Comparison of ENCODE assay signal across 2 cellular contexts in the genomic region with DNA sequence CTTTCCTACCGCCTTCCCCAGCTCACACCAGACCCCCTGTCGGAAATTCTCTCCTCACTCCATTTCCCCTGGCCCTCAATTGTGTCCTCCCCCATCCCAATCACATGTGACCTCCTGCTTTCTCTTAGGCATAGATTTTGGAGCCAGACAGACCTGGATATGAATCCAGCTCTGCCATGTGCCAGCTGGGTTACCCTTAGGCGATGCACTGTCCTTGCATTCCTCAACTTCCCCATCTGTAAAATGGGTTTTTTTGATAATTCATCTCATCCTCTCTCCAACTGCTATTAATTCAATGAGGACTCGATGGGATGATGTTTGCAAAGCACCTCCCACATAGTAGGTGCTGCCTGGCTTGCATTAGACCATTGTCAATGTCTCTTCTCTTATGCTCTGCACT.
TF ChIP-seq lines count a peak whose summit lies in the region.

No MANE protein-coding gene starts in this region.

TF ChIP-seq in K562, 482 proteins besides CTCF, POLR2A, EP300 and RAD21:
- peak; percentile 80 for TF ChIP-seq SMARCA5 (IDR thresholded peaks at IDR 0.05)
- TF ChIP-seq RBM25 (IDR thresholded peaks at IDR 0.05; ENCODE audit: low read depth, low read length, severe bottlenecking) = peak; percentile 81
- no peak for TF ChIP-seq ATF7 (IDR thresholded peaks at IDR 0.05)
- no peak for TF ChIP-seq SMAD2 (IDR thresholded peaks at IDR 0.05; ENCODE audit: low read depth, low read length)
- TF ChIP-seq CHD4 (IDR thresholded peaks at IDR 0.05; ENCODE audit: insufficient read depth, insufficient replicate concordance, low read depth, low read length, poor library complexity, severe bottlenecking) = peak; percentile 38
- TF ChIP-seq, protein P1, sequence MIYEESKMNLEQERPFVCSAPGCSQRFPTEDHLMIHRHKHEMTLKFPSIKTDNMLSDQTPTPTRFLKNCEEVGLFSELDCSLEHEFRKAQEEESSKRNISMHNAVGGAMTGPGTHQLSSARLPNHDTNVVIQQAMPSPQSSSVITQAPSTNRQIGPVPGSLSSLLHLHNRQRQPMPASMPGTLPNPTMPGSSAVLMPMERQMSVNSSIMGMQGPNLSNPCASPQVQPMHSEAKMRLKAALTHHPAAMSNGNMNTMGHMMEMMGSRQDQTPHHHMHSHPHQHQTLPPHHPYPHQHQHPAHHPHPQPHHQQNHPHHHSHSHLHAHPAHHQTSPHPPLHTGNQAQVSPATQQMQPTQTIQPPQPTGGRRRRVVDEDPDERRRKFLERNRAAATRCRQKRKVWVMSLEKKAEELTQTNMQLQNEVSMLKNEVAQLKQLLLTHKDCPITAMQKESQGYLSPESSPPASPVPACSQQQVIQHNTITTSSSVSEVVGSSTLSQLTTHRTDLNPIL (CRISPR knock-in tag; IDR thresholded peaks at IDR 0.05) = no peak
- TF ChIP-seq CBX1 (IDR thresholded peaks at IDR 0.05; ENCODE audit: low read depth) = peak; percentile 83; the same call in 1 of the 2 replicates
- peak; percentile 65; the same call in 1 of the 2 replicates for TF ChIP-seq HDAC2 (IDR thresholded peaks at IDR 0.05)
- TF ChIP-seq KDM5B (IDR thresholded peaks at IDR 0.05; ENCODE audit: insufficient replicate concordance, low read depth, low read length) = no peak
- peak in 1 of 2 experiments; percentile 68; a peak in 2 of 4 replicates for TF ChIP-seq RCOR1 (IDR thresholded peaks at IDR 0.05; ENCODE audit: borderline replicate concordance in 1 of 2, low read depth in 2 of 2, low read length in 2 of 2)
- TF ChIP-seq KDM1A (IDR thresholded peaks at IDR 0.05) = peak; percentile 79 to 81
- TF ChIP-seq BCOR (IDR thresholded peaks at IDR 0.05) = peak; percentile 92
- no peak for TF ChIP-seq RBM22 (IDR thresholded peaks at IDR 0.05; ENCODE audit: low read depth, low read length, poor library complexity, severe bottlenecking)

TF ChIP-seq in H1, 55 proteins besides CTCF, POLR2A, EP300 and RAD21:
- peak; percentile 29; the same call in 1 of the 2 replicates for TF ChIP-seq KDM1A (IDR thresholded peaks at IDR 0.05; ENCODE audit: borderline replicate concordance, low read length)
- TF ChIP-seq, protein P2, sequence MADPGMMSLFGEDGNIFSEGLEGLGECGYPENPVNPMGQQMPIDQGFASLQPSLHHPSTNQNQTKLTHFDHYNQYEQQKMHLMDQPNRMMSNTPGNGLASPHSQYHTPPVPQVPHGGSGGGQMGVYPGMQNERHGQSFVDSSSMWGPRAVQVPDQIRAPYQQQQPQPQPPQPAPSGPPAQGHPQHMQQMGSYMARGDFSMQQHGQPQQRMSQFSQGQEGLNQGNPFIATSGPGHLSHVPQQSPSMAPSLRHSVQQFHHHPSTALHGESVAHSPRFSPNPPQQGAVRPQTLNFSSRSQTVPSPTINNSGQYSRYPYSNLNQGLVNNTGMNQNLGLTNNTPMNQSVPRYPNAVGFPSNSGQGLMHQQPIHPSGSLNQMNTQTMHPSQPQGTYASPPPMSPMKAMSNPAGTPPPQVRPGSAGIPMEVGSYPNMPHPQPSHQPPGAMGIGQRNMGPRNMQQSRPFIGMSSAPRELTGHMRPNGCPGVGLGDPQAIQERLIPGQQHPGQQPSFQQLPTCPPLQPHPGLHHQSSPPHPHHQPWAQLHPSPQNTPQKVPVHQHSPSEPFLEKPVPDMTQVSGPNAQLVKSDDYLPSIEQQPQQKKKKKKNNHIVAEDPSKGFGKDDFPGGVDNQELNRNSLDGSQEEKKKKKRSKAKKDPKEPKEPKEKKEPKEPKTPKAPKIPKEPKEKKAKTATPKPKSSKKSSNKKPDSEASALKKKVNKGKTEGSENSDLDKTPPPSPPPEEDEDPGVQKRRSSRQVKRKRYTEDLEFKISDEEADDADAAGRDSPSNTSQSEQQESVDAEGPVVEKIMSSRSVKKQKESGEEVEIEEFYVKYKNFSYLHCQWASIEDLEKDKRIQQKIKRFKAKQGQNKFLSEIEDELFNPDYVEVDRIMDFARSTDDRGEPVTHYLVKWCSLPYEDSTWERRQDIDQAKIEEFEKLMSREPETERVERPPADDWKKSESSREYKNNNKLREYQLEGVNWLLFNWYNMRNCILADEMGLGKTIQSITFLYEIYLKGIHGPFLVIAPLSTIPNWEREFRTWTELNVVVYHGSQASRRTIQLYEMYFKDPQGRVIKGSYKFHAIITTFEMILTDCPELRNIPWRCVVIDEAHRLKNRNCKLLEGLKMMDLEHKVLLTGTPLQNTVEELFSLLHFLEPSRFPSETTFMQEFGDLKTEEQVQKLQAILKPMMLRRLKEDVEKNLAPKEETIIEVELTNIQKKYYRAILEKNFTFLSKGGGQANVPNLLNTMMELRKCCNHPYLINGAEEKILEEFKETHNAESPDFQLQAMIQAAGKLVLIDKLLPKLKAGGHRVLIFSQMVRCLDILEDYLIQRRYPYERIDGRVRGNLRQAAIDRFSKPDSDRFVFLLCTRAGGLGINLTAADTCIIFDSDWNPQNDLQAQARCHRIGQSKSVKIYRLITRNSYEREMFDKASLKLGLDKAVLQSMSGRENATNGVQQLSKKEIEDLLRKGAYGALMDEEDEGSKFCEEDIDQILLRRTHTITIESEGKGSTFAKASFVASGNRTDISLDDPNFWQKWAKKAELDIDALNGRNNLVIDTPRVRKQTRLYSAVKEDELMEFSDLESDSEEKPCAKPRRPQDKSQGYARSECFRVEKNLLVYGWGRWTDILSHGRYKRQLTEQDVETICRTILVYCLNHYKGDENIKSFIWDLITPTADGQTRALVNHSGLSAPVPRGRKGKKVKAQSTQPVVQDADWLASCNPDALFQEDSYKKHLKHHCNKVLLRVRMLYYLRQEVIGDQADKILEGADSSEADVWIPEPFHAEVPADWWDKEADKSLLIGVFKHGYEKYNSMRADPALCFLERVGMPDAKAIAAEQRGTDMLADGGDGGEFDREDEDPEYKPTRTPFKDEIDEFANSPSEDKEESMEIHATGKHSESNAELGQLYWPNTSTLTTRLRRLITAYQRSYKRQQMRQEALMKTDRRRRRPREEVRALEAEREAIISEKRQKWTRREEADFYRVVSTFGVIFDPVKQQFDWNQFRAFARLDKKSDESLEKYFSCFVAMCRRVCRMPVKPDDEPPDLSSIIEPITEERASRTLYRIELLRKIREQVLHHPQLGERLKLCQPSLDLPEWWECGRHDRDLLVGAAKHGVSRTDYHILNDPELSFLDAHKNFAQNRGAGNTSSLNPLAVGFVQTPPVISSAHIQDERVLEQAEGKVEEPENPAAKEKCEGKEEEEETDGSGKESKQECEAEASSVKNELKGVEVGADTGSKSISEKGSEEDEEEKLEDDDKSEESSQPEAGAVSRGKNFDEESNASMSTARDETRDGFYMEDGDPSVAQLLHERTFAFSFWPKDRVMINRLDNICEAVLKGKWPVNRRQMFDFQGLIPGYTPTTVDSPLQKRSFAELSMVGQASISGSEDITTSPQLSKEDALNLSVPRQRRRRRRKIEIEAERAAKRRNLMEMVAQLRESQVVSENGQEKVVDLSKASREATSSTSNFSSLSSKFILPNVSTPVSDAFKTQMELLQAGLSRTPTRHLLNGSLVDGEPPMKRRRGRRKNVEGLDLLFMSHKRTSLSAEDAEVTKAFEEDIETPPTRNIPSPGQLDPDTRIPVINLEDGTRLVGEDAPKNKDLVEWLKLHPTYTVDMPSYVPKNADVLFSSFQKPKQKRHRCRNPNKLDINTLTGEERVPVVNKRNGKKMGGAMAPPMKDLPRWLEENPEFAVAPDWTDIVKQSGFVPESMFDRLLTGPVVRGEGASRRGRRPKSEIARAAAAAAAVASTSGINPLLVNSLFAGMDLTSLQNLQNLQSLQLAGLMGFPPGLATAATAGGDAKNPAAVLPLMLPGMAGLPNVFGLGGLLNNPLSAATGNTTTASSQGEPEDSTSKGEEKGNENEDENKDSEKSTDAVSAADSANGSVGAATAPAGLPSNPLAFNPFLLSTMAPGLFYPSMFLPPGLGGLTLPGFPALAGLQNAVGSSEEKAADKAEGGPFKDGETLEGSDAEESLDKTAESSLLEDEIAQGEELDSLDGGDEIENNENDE (IDR thresholded peaks at IDR 0.05; ENCODE audit: insufficient replicate concordance, low read length) = no peak
